In the genomic region with DNA sequence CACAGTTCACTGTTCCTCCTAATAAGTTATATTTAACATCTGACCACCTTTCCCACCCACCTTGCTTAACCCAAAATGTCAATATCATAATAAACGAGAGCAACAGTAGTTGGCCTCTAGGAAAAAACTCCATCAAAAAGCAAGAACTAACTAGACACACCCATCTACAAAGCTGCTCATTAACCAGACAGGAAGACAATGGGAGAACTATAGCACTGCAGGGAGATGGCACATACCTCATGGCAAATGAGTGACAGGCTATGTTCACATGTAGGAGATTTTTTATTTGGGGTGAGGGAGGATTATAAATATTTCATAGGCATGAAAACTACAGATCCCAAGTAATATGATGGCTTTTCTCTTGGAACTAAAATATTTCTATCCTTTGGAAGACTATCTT, we compare ENCODE assay signal across 1 cellular context.
TF ChIP-seq lines count a peak whose summit lies in the region.

No MANE protein-coding gene starts in this region.

TF ChIP-seq in HepG2, 621 proteins besides CTCF, POLR2A, EP300 and RAD21:
- TF ChIP-seq, protein P1, sequence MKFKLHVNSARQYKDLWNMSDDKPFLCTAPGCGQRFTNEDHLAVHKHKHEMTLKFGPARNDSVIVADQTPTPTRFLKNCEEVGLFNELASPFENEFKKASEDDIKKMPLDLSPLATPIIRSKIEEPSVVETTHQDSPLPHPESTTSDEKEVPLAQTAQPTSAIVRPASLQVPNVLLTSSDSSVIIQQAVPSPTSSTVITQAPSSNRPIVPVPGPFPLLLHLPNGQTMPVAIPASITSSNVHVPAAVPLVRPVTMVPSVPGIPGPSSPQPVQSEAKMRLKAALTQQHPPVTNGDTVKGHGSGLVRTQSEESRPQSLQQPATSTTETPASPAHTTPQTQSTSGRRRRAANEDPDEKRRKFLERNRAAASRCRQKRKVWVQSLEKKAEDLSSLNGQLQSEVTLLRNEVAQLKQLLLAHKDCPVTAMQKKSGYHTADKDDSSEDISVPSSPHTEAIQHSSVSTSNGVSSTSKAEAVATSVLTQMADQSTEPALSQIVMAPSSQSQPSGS (CRISPR knock-in tag; IDR thresholded peaks at IDR 0.05): no peak
- TF ChIP-seq, protein P2, sequence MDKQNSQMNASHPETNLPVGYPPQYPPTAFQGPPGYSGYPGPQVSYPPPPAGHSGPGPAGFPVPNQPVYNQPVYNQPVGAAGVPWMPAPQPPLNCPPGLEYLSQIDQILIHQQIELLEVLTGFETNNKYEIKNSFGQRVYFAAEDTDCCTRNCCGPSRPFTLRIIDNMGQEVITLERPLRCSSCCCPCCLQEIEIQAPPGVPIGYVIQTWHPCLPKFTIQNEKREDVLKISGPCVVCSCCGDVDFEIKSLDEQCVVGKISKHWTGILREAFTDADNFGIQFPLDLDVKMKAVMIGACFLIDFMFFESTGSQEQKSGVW (CRISPR knock-in tag; IDR thresholded peaks at IDR 0.05; ENCODE audit: borderline replicate concordance): no peak
- TF ChIP-seq ZNF263 (CRISPR knock-in tag; IDR thresholded peaks at IDR 0.05) (no peak), SOX13 (IDR thresholded peaks at IDR 0.05) (no peak), SOX13 (CRISPR knock-in tag; conservative IDR thresholded peaks at IDR 0.05 in 1 of 2, IDR thresholded peaks at IDR 0.05 in 1 of 2) (peak in 1 of 2 experiments; percentile 29; a peak in 1 of 4 replicates), ZNF549 (CRISPR knock-in tag; IDR thresholded peaks at IDR 0.05) (no peak)
- TF ChIP-seq, protein P3, sequence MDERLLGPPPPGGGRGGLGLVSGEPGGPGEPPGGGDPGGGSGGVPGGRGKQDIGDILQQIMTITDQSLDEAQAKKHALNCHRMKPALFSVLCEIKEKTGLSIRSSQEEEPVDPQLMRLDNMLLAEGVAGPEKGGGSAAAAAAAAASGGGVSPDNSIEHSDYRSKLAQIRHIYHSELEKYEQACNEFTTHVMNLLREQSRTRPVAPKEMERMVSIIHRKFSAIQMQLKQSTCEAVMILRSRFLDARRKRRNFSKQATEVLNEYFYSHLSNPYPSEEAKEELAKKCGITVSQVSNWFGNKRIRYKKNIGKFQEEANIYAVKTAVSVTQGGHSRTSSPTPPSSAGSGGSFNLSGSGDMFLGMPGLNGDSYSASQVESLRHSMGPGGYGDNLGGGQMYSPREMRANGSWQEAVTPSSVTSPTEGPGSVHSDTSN (CRISPR knock-in tag; IDR thresholded peaks at IDR 0.05): peak; percentile 45; the same call in 1 of the 2 replicates
